Comparison of ENCODE assay signal across 15 cellular contexts in the genomic region with DNA sequence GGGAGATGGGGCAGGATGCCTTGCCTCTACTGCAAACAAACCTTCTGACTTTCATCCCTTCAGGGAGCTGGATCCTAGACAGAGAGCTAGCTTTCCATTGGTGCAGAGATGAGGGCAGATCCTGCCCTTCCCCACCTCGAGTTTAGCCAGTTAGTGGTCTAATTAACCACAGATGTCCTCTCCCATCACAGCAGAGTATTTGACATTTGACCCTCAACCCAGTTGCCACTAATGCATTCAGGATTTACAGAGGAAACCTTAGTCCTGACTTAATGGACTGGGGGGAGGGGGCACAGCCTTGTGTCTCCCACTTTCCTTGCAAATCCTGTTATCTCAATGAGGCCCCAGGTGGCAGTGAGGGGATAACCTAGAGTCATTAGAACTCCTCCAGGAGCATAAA. TPM values are rescaled to one million over a fixed set of nuclear protein-coding genes. Genes with fewer than 3 reads are reported as not detected.
DNase-seq lines count a peak whose midpoint lies in the region; ATAC-seq and TF ChIP-seq lines count a peak whose summit lies in the region.
"Had no signal": no experiment of that assay in that cellular context is flagged by ENCODE, and none has a peak within 500 bp of the region (broad histone marks: within the 10 kb centered on the region; RNA-seq: fewer than 3 reads in every experiment).

No MANE protein-coding gene starts in this region.

- H3K36me3 Mint-ChIP-seq in osteocyte (ENCODE audit: unreplicated experiment), result peaks cover 21% of the 10 kb centered on the region
- H3K36me3 Mint-ChIP-seq in activated CD4-positive, alpha-beta T cell treated with anti-CD3 and anti-CD28 coated beads, Interleukin-2, amount 10 ng/mL, durations not matched to agents 7 days and 5 days (ENCODE audit: low read depth), result peaks cover 26% of the 10 kb centered on the region

- H3K4me1 ChIP-seq in HEK293 (ENCODE audit: control insufficient read depth, insufficient read depth, low read length), result peaks cover 6% of the 10 kb centered on the region; the same call in 1 of the 2 replicates

- CTCF ChIA-PET in HEK293 (lab: Yijun Ruan, JAX), result interaction anchor here (0.6 to 1.2 kb wide), 3 partner anchors 9 to 160 kb away, joined by 4 to 8 read pairs (median 5); no protein-coding TSS in a partner anchor
- CTCF ChIA-PET in activated CD4-positive, alpha-beta T cell treated with anti-CD3 and anti-CD28 coated beads, Interleukin-2, amount 10 ng/mL, durations not matched to agents 7 days and 5 days (lab: Charles Lee), result interaction anchor here (0.8 kb wide), 1 partner anchor 58 kb away, joined by 3 read pairs; no protein-coding TSS in a partner anchor

- H3K4me3 ChIP-seq in HEK293 (ENCODE audit: low read depth, low read length), result no peak overlapping the region
- no peak overlapping the region for H3K4me3 ChIP-seq in fibroblast of mammary gland (ENCODE audit: control insufficient read depth, low read depth, low read length)
- H3K4me3 ChIP-seq: coronary artery, thyroid gland had no signal

- peaks cover 47 to 51% of the 10 kb centered on the region in 2 experiments for H3K36me3 ChIP-seq in HEK293 (ENCODE audit: control insufficient read depth in 2 of 2, insufficient read depth in 1 of 2, low read length in 2 of 2)

- no peak overlapping the region for H3K4me3 Mint-ChIP-seq in osteocyte (ENCODE audit: unreplicated experiment)
- no peak overlapping the region for H3K4me3 Mint-ChIP-seq in activated CD4-positive, alpha-beta T cell treated with anti-CD3 and anti-CD28 coated beads, Interleukin-2, amount 10 ng/mL, durations not matched to agents 7 days and 5 days
- H3K4me3 Mint-ChIP-seq: activated CD4-positive, alpha-beta memory T cell treated with anti-CD3 and anti-CD28 coated beads for 36 hours had no signal

- H3K27ac Mint-ChIP-seq in osteocyte (ENCODE audit: unreplicated experiment), result peak overlapping the region; percentile 52
- no peak overlapping the region for H3K27ac Mint-ChIP-seq in activated CD4-positive, alpha-beta T cell treated with anti-CD3 and anti-CD28 coated beads, Interleukin-2, amount 10 ng/mL, durations not matched to agents 7 days and 5 days
- H3K27ac Mint-ChIP-seq: activated CD4-positive, alpha-beta memory T cell treated with anti-CD3 and anti-CD28 coated beads for 36 hours had no signal

- no peak for TF ChIP-seq CTCF in HEK293 (tag by site-specific recombination; IDR thresholded peaks at IDR 0.05)
- no peak for TF ChIP-seq CTCF in fibroblast of mammary gland (conservative IDR thresholded peaks at IDR 0.05; ENCODE audit: control insufficient read depth, insufficient read depth, low read depth, low read length)
- no peak for TF ChIP-seq CTCF in osteocyte (IDR thresholded peaks at IDR 0.05)
- no peak for TF ChIP-seq CTCF in omental fat pad (IDR thresholded peaks at IDR 0.05)

- no peaks in the 10 kb centered on the region for H3K9me3 Mint-ChIP-seq in osteocyte (ENCODE audit: unreplicated experiment)
- no peaks in the 10 kb centered on the region for H3K9me3 Mint-ChIP-seq in activated CD4-positive, alpha-beta T cell treated with anti-CD3 and anti-CD28 coated beads, Interleukin-2, amount 10 ng/mL, durations not matched to agents 7 days and 5 days
- H3K9me3 Mint-ChIP-seq: activated CD4-positive, alpha-beta memory T cell treated with anti-CD3 and anti-CD28 coated beads for 36 hours had no signal

- ATAC-seq in omental fat pad (ENCODE audit: low FRiP score), result no peak

- no peaks in the 10 kb centered on the region for H3K9me3 ChIP-seq in HEK293 (ENCODE audit: control insufficient read depth, insufficient read depth, low read depth, low read length)
- H3K9me3 ChIP-seq: thyroid gland had no signal

- POLR2A ChIA-PET in HEK293 (lab: Yijun Ruan, JAX), result interaction anchor here (0.7 to 1.4 kb wide), 7 partner anchors 9 to 65 kb away, joined by 3 to 4 read pairs (median 4); a partner anchor contains a TSS
- POLR2A ChIA-PET in activated CD4-positive, alpha-beta T cell treated with anti-CD3 and anti-CD28 coated beads, Interleukin-2, amount 10 ng/mL, durations not matched to agents 7 days and 5 days (lab: Charles Lee), result no interaction called here

- H3K27me3 Mint-ChIP-seq in osteocyte (ENCODE audit: unreplicated experiment), result no peaks in the 10 kb centered on the region
- no peaks in the 10 kb centered on the region for H3K27me3 Mint-ChIP-seq in activated CD4-positive, alpha-beta T cell treated with anti-CD3 and anti-CD28 coated beads, Interleukin-2, amount 10 ng/mL, durations not matched to agents 7 days and 5 days
- H3K27me3 Mint-ChIP-seq: activated CD4-positive, alpha-beta memory T cell treated with anti-CD3 and anti-CD28 coated beads for 36 hours had no signal

- H3K4me1 Mint-ChIP-seq in osteocyte (ENCODE audit: unreplicated experiment), result peaks cover 26% of the 10 kb centered on the region
- peaks cover 1% of the 10 kb centered on the region for H3K4me1 Mint-ChIP-seq in activated CD4-positive, alpha-beta T cell treated with anti-CD3 and anti-CD28 coated beads, Interleukin-2, amount 10 ng/mL, durations not matched to agents 7 days and 5 days

- no peak overlapping the region for H3K27ac ChIP-seq in HEK293 (ENCODE audit: extremely low read depth, low read depth, low read length)
- H3K27ac ChIP-seq: thyroid gland had no signal

- DNase-seq in SK-N-DZ (ENCODE audit: low spot score), result peak; percentile 97
- DNase-seq in fibroblast of mammary gland (ENCODE audit: low read depth), result peak; percentile 79
- DNase-seq in osteocyte (ENCODE audit: extremely low spot score, unreplicated experiment), result no peak
- no peak for DNase-seq in foreskin melanocyte
- no peak for DNase-seq in omental fat pad (ENCODE audit: low spot score)
- no peak for DNase-seq in activated CD4-positive, alpha-beta T cell treated with anti-CD3 and anti-CD28 coated beads, Interleukin-2, amount 10 ng/mL, durations not matched to agents 7 days and 5 days
- no peak for DNase-seq in HuH-7.5 (ENCODE audit: low spot score)
- DNase-seq: activated CD4-positive, alpha-beta memory T cell treated with anti-CD3 and anti-CD28 coated beads for 36 hours; anterior cingulate cortex; C1 segment of cervical spinal cord; NCI-H2029 treated with DMSO at 0.1 percent for 48 hours; SHP77; thyroid gland had no signal

TF ChIP-seq in HEK293, 187 proteins besides CTCF, POLR2A, EP300 and RAD21:
- TF ChIP-seq ZIC2 (tag by site-specific recombination; IDR thresholded peaks at IDR 0.05) (peak; percentile 52), ZNF501 (tag by site-specific recombination; IDR thresholded peaks at IDR 0.05) (no peak)

RNA-seq across cellular contexts. Expression of a gene that starts 10.2 kb away (rescaled TPM):
- polyA plus RNA-seq in SK-N-DZ (2014; cell fraction: cytosol; rRNA removed), result 55.3 and 64.1 TPM in 2 replicates
- polyA plus RNA-seq in SK-N-DZ (2014; cell fraction: nucleus; rRNA removed), result 60.6 and 62.5 TPM in 2 replicates
- total RNA-seq in osteocyte, result 70.2 and 77.4 TPM in 2 replicates
- total RNA-seq in omental fat pad, result 10 to 100 TPM; 25.7 to 79.0 (median 47.2) TPM
- total RNA-seq in activated CD4-positive, alpha-beta T cell treated with anti-CD3 and anti-CD28 coated beads, Interleukin-2, amount 10 ng/mL, durations not matched to agents 7 days and 5 days, result 10 to 100 TPM; 49.4 to 52.6 TPM

RNA-seq across cellular contexts. Expression of a gene that starts 35.9 kb away (rescaled TPM):
- 8.9 and 12.0 TPM in 2 replicates for polyA plus RNA-seq in SK-N-DZ (2014; cell fraction: cytosol; rRNA removed)
- 39.8 and 54.9 TPM in 2 replicates for polyA plus RNA-seq in SK-N-DZ (2014; cell fraction: nucleus; rRNA removed)
- 16.5 and 17.2 TPM in 2 replicates for total RNA-seq in osteocyte
- 10 to 100 TPM; 15.2 to 49.6 (median 30.5) TPM for total RNA-seq in omental fat pad
- 10 to 100 TPM; 27.2 to 30.5 TPM for total RNA-seq in activated CD4-positive, alpha-beta T cell treated with anti-CD3 and anti-CD28 coated beads, Interleukin-2, amount 10 ng/mL, durations not matched to agents 7 days and 5 days

RNA-seq across cellular contexts. Expression of a gene that starts 36.6 kb away (rescaled TPM):
- 569 and 605 TPM in 2 replicates for polyA plus RNA-seq in SK-N-DZ (2014; cell fraction: cytosol; rRNA removed)
- polyA plus RNA-seq in SK-N-DZ (2014; cell fraction: nucleus; rRNA removed), result 236 and 352 TPM in 2 replicates
- 144 TPM in 2 replicates for total RNA-seq in osteocyte
- total RNA-seq in omental fat pad, result 100 to 1,000 TPM; 140 to 169 (median 155) TPM
- 100 to 1,000 TPM; 262 to 294 TPM for total RNA-seq in activated CD4-positive, alpha-beta T cell treated with anti-CD3 and anti-CD28 coated beads, Interleukin-2, amount 10 ng/mL, durations not matched to agents 7 days and 5 days

RNA-seq across cellular contexts. Expression of a gene that starts 41.0 kb away (rescaled TPM):
- 13.8 and 15.0 TPM in 2 replicates for polyA plus RNA-seq in SK-N-DZ (2014; cell fraction: cytosol; rRNA removed)
- polyA plus RNA-seq in SK-N-DZ (2014; cell fraction: nucleus; rRNA removed), result 16.6 and 33.3 TPM in 2 replicates
- total RNA-seq in osteocyte (66.1 and 66.9 TPM in 2 replicates), omental fat pad (10 to 100 TPM in 1 of 4 donors, 1 to 10 TPM in 3; 3.2 to 17.0 (median 6.1) TPM)
- total RNA-seq in activated CD4-positive, alpha-beta T cell treated with anti-CD3 and anti-CD28 coated beads, Interleukin-2, amount 10 ng/mL, durations not matched to agents 7 days and 5 days, result under 1 TPM; 0.22 to 0.23 TPM

RNA-seq across cellular contexts. Expression of a gene that starts 59.0 kb away (rescaled TPM):
- polyA plus RNA-seq in SK-N-DZ (2014; cell fraction: cytosol; rRNA removed), result 4.1 and 5.9 TPM in 2 replicates
- polyA plus RNA-seq in SK-N-DZ (2014; cell fraction: nucleus; rRNA removed), result 5.0 TPM in 2 replicates
- total RNA-seq in osteocyte, result 15.0 and 16.7 TPM in 2 replicates
- 10 to 100 TPM in 3 of 4 donors, 1 to 10 TPM in 1; 7.6 to 25.5 (median 15.7) TPM for total RNA-seq in omental fat pad
- total RNA-seq in activated CD4-positive, alpha-beta T cell treated with anti-CD3 and anti-CD28 coated beads, Interleukin-2, amount 10 ng/mL, durations not matched to agents 7 days and 5 days, result 10 to 100 TPM; 45.7 to 46.3 TPM

Comparison
In these comparisons a context has a peak if more than half of its experiments do, and no peak if none do; other contexts are left out.
1. DNase-seq: peak in SK-N-DZ (single experiment) and fibroblast of mammary gland (single experiment); none in osteocyte (single experiment), foreskin melanocyte (single experiment), omental fat pad (single experiment), activated CD4-positive, alpha-beta T cell treated with anti-CD3 and anti-CD28 coated beads, Interleukin-2, amount 10 ng/mL, durations not matched to agents 7 days and 5 days (single experiment) and HuH-7.5 (single experiment).